In the genomic region with DNA sequence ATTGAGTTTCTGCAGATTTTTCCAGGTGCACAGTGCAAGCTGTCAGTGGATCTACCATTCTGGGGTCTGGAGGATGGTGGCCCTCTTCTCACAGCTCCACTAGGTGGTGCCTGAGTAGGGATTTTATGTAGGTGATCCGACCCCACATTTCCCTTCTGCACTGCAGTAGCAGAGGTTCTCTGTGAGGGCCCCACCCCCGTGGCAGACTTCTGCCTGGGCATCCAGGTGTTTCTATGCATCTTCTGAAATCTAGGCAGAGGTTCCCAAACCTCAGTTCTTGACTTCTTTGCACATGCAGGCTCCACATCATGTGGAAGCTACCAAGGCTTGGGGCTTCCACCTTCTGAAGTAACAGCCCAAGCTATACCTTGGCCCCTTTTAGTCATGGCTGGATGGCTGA, we compare ENCODE assay signal across 7 cellular contexts.
DNase-seq lines count a peak whose midpoint lies in the region; ATAC-seq, FAIRE-seq and TF ChIP-seq lines count a peak whose summit lies in the region.
"Not testable (repeated sequence)": the region's sequence is repeated elsewhere in the genome, so short reads cannot be mapped to it uniquely, and the experiment has no call there.

No MANE protein-coding gene starts in this region.

- H3K36me3 ChIP-seq in GM23338 (ENCODE audit: insufficient read depth); K562 (ENCODE audit: control insufficient read depth, insufficient read depth, low read length); mesendoderm (ENCODE audit: control insufficient read depth, insufficient read depth, low read length): not testable (repeated sequence)

- in situ Hi-C loops in K562 (cut with MboI), result not testable (repeated sequence)

- H2AK5ac ChIP-seq in mesendoderm (ENCODE audit: low read length), result not testable (repeated sequence)

- FAIRE-seq in K562 (lab: Jason Lieb, UNC), result not testable (repeated sequence)

- H2BK120ac ChIP-seq in mesendoderm (ENCODE audit: low read depth, low read length), result not testable (repeated sequence)

- not testable (repeated sequence) for H4K20me1 ChIP-seq in GM23338 (replicated peaks; ENCODE audit: insufficient read depth); K562 (replicated peaks; ENCODE audit: control insufficient read depth, insufficient read depth, low read length)

- not testable (repeated sequence) for H3K4me3 ChIP-seq in GM23338; NB4 (ENCODE audit: low read depth, low read length); K562; mesendoderm (ENCODE audit: low read length)

- TF ChIP-seq CTCF in GM23338 (conservative IDR thresholded peaks at IDR 0.05; ENCODE audit: low read depth in 2 of 2); NB4 (IDR thresholded peaks at IDR 0.05; ENCODE audit: low read depth, low read length); K562 (IDR thresholded peaks at IDR 0.05 in 2 of 3, conservative IDR thresholded peaks at IDR 0.05 in 1 of 3; ENCODE audit: insufficient read depth in 2 of 3, low read depth in 1 of 3, low read length in 3 of 3): not testable (repeated sequence)

- peaks cover 31% of the 10 kb centered on the region for H3K9me3 Mint-ChIP-seq in GM23338
- H3K9me3 Mint-ChIP-seq in activated CD4-positive, alpha-beta T cell treated with anti-CD3 and anti-CD28 coated beads for 36 hours (ENCODE audit: low read depth), result peaks cover 24% of the 10 kb centered on the region
- peaks cover 17% of the 10 kb centered on the region for H3K9me3 Mint-ChIP-seq in activated naive CD4-positive, alpha-beta T cell treated with anti-CD3 and anti-CD28 coated beads for 36 hours

- POLR2A ChIA-PET in activated CD4-positive, alpha-beta T cell treated with anti-CD3 and anti-CD28 coated beads for 36 hours (lab: Charles Lee), result not testable (repeated sequence)
- POLR2A ChIA-PET in K562 (lab: Yijun Ruan, JAX), result interaction anchor here (0.8 kb wide), 1 partner anchor 9 kb away, joined by 3 read pairs; no protein-coding TSS in a partner anchor

- H2BK5ac ChIP-seq in mesendoderm (ENCODE audit: low read length), result not testable (repeated sequence)

- not testable (repeated sequence) for TF ChIP-seq POLR2A in NB4 (IDR thresholded peaks at IDR 0.05; ENCODE audit: extremely low read depth, insufficient read length); K562 (conservative IDR thresholded peaks at IDR 0.05)

- not testable (repeated sequence) for H3K23ac ChIP-seq in mesendoderm (ENCODE audit: low read length)

- H3K27me3 Mint-ChIP-seq in GM23338 (ENCODE audit: insufficient read depth, low read depth, poor library complexity); activated CD4-positive, alpha-beta T cell treated with anti-CD3 and anti-CD28 coated beads for 36 hours; activated naive CD4-positive, alpha-beta T cell treated with anti-CD3 and anti-CD28 coated beads for 36 hours (ENCODE audit: low read depth): not testable (repeated sequence)

- H3K4me1 Mint-ChIP-seq in GM23338; activated CD4-positive, alpha-beta T cell treated with anti-CD3 and anti-CD28 coated beads for 36 hours; activated naive CD4-positive, alpha-beta T cell treated with anti-CD3 and anti-CD28 coated beads for 36 hours (ENCODE audit: low read depth): not testable (repeated sequence)

- not testable (repeated sequence) for H4K8ac ChIP-seq in mesendoderm (ENCODE audit: low read depth, low read length)

- H3K27ac ChIP-seq in GM23338 (ENCODE audit: low read depth); K562 (ENCODE audit: extremely low read depth, low read depth, low read length); mesendoderm (ENCODE audit: low read depth, low read length): not testable (repeated sequence)

- not testable (repeated sequence) for H3F3A ChIP-seq in GM23338 (replicated peaks; ENCODE audit: low read depth)

- not testable (repeated sequence) for H2BK15ac ChIP-seq in mesendoderm (replicated peaks; ENCODE audit: low read depth)

- H3K79me1 ChIP-seq in mesendoderm (ENCODE audit: low read length), result not testable (repeated sequence)

- not testable (repeated sequence) for H3K27ac Mint-ChIP-seq in GM23338; activated CD4-positive, alpha-beta T cell treated with anti-CD3 and anti-CD28 coated beads for 36 hours; activated naive CD4-positive, alpha-beta T cell treated with anti-CD3 and anti-CD28 coated beads for 36 hours

- not testable (repeated sequence) for H3K56ac ChIP-seq in mesendoderm (ENCODE audit: low read length)

- not testable (repeated sequence) for H3K4me3 Mint-ChIP-seq in GM23338; activated CD4-positive, alpha-beta T cell treated with anti-CD3 and anti-CD28 coated beads for 36 hours; activated naive CD4-positive, alpha-beta T cell treated with anti-CD3 and anti-CD28 coated beads for 36 hours

- 85% methylated on average over 2 of the region's 2 CpGs for WGBS in K562 (ENCODE audit: insufficient coverage, low coverage, missing lambda C conversion rate)
- WGBS in mesendoderm (ENCODE audit: extremely low coverage, insufficient coverage, low lambda C conversion rate), result no CpG with 5 or more reads among the region's 2 CpGs

- not testable (repeated sequence) for H3K18ac ChIP-seq in mesendoderm (ENCODE audit: low read length)

- BruUV-seq in K562 (replicated peaks; lab: Mats Ljungman, UMichigan), result not testable (repeated sequence)

- not testable (repeated sequence) for H3K4ac ChIP-seq in mesendoderm (ENCODE audit: low read depth, low read length)

- not testable (repeated sequence) for TF ChIP-seq RAD21 in K562 (CRISPR knock-in tag; conservative IDR thresholded peaks at IDR 0.05 in 1 of 2, IDR thresholded peaks at IDR 0.05 in 1 of 2)

- not testable (repeated sequence) for H2AFZ ChIP-seq in GM23338; K562 (ENCODE audit: low read depth, low read length)

- not testable (repeated sequence) for H3K27me3 ChIP-seq in GM23338 (ENCODE audit: insufficient read depth); K562 (ENCODE audit: control insufficient read depth in 2 of 2, insufficient read depth in 2 of 2, low read length in 2 of 2); mesendoderm (ENCODE audit: insufficient read depth, low read length, poor library complexity)

- not testable (repeated sequence) for TF ChIP-seq EP300 in K562 (IDR thresholded peaks at IDR 0.05; ENCODE audit: low read length)

- not testable (repeated sequence) for H3K9me1 ChIP-seq in K562 (ENCODE audit: control insufficient read depth, insufficient read depth, low read length)

- not testable (repeated sequence) for ATAC-seq in GM23338; activated CD4-positive, alpha-beta T cell treated with anti-CD3 and anti-CD28 coated beads for 36 hours; K562

- H3K9me2 ChIP-seq in GM23338 (ENCODE audit: insufficient read depth), result not testable (repeated sequence)

- H3K4me1 ChIP-seq in GM23338 (ENCODE audit: insufficient read depth); K562 (replicated peaks in 1 of 2; ENCODE audit: control insufficient read depth in 2 of 2, insufficient read depth in 2 of 2, low read length in 2 of 2); mesendoderm (ENCODE audit: control insufficient read depth, low read depth, low read length): not testable (repeated sequence)

- H3K36me3 Mint-ChIP-seq in GM23338 (ENCODE audit: low read depth), result peaks cover 35% of the 10 kb centered on the region
- H3K36me3 Mint-ChIP-seq in activated CD4-positive, alpha-beta T cell treated with anti-CD3 and anti-CD28 coated beads for 36 hours (ENCODE audit: low read depth), result peaks cover 53% of the 10 kb centered on the region
- peaks cover 50% of the 10 kb centered on the region for H3K36me3 Mint-ChIP-seq in activated naive CD4-positive, alpha-beta T cell treated with anti-CD3 and anti-CD28 coated beads for 36 hours (ENCODE audit: low read depth)

- DNase-seq in DMS53 (lab: John Stamatoyannopoulos, UW), result peak; percentile 12
- DNase-seq in GM23338 (ENCODE audit: low spot score), result peak; percentile 5
- peak; percentile 7 for DNase-seq in NB4 (ENCODE audit: low read depth)
- peak; percentile 8 for DNase-seq in activated CD4-positive, alpha-beta T cell treated with anti-CD3 and anti-CD28 coated beads for 36 hours
- DNase-seq in activated naive CD4-positive, alpha-beta T cell treated with anti-CD3 and anti-CD28 coated beads for 36 hours, result peak; percentile 5
- peak in 1 of 4 experiments; percentile 8 for DNase-seq in K562 (ENCODE audit: extremely low read depth in 1 of 4, low spot score in 3 of 4)
- DNase-seq in mesendoderm, result peak; percentile 11

- H4K5ac ChIP-seq in mesendoderm (ENCODE audit: low read length), result not testable (repeated sequence)

- intact Hi-C loops in activated CD4-positive, alpha-beta T cell treated with anti-CD3 and anti-CD28 coated beads for 36 hours (cut with DNase I, micrococcal nuclease); activated naive CD4-positive, alpha-beta T cell treated with anti-CD3 and anti-CD28 coated beads for 36 hours (cut with micrococcal nuclease); K562 (cut with micrococcal nuclease): not testable (repeated sequence)

- CTCF ChIA-PET in activated CD4-positive, alpha-beta T cell treated with anti-CD3 and anti-CD28 coated beads for 36 hours (lab: Charles Lee); K562 (lab: Yijun Ruan, JAX; ENCODE audit: low intra/inter-chr PET ratio): not testable (repeated sequence)
- CTCF ChIA-PET in activated naive CD4-positive, alpha-beta T cell treated with anti-CD3 and anti-CD28 coated beads for 36 hours (lab: Charles Lee), result interaction anchor here (1.3 kb wide), 1 partner anchor 70 kb away, joined by 3 read pairs; no protein-coding TSS in a partner anchor

- H3K9ac ChIP-seq in K562 (ENCODE audit: insufficient read depth in 1 of 2, low read depth in 2 of 2, low read length in 2 of 2); mesendoderm (ENCODE audit: low read length): not testable (repeated sequence)

- H3K4me2 ChIP-seq in GM23338; K562 (ENCODE audit: insufficient read depth, low read length); mesendoderm (ENCODE audit: low read length): not testable (repeated sequence)

- not testable (repeated sequence) for H3K9me3 ChIP-seq in K562 (replicated peaks; ENCODE audit: control insufficient read depth, insufficient read depth, low read depth, low read length)

- not testable (repeated sequence) for H3K79me2 ChIP-seq in GM23338 (replicated peaks; ENCODE audit: insufficient read depth); K562 (ENCODE audit: control insufficient read depth, insufficient read depth, low read length); mesendoderm (ENCODE audit: control insufficient read depth, insufficient read depth, low read length)
